13 cellular contexts compared by ENCODE assay signal in genomic region chr13:44920013-44920412, GRCh38.
DNase-seq lines count a peak whose midpoint lies in the region; ATAC-seq and TF ChIP-seq lines count a peak whose summit lies in the region.
"Had no signal": no experiment of that assay in that cellular context is flagged by ENCODE, and none has a peak within 500 bp of the region (broad histone marks: within the 10 kb centered on the region; RNA-seq: fewer than 3 reads in every experiment).

No MANE protein-coding gene starts in this region.

- no peak for TF ChIP-seq CTCF in 22Rv1 (IDR thresholded peaks at IDR 0.05)
- TF ChIP-seq CTCF in GM12865 (IDR thresholded peaks at IDR 0.05; ENCODE audit: insufficient read depth, low read depth, low read length, missing control alignments): no peak
- TF ChIP-seq CTCF in parathyroid adenoma (IDR thresholded peaks at IDR 0.05): no peak
- peak in 1 of 2 experiments; percentile 17; a peak in 1 of 4 replicates for TF ChIP-seq CTCF in GM23338 (conservative IDR thresholded peaks at IDR 0.05; ENCODE audit: low read depth in 2 of 2)

- no peaks in the 10 kb centered on the region for H3K9me3 ChIP-seq in parathyroid adenoma (ENCODE audit: control insufficient read depth, low read length)
- H3K9me3 ChIP-seq: BLaER1 treated with 17β-estradiol and CSF1 and Interleukin-3, amounts not matched to agents 10 nM and 100 nM had no signal

- no peak overlapping the region for H3K9ac ChIP-seq in parathyroid adenoma
- H3K9ac ChIP-seq: KMS-11 had no signal

- H3K4me2 ChIP-seq in parathyroid adenoma (ENCODE audit: low read length): no peak overlapping the region
- H3K4me2 ChIP-seq in GM23338: no peak overlapping the region

- H3K4me1 ChIP-seq in parathyroid adenoma (peaks cover 6% of the 10 kb centered on the region), GM23338 (ENCODE audit: insufficient read depth) (peaks cover 14% of the 10 kb centered on the region)

- H3F3A ChIP-seq in GM23338 (replicated peaks; ENCODE audit: low read depth): peaks cover 10% of the 10 kb centered on the region; the same call in 1 of the 2 replicates

- DNase-seq in GM12865 (ENCODE audit: low read depth) (peak; percentile 8), HT-29 (ENCODE audit: low spot score) (no peak), GM23338 (ENCODE audit: low spot score) (no peak), kidney glomerular epithelial cell (lab: John Stamatoyannopoulos, UW) (no peak)
- no peak for DNase-seq in central memory CD8-positive, alpha-beta T cell (ENCODE audit: low spot score in 2 of 2)
- DNase-seq: GF-D8, NCI-H2171 treated with DMSO at 0.1 percent for 48 hours had no signal

- H3K27ac Mint-ChIP-seq in central memory CD8-positive, alpha-beta T cell (ENCODE audit: low read depth): no peak overlapping the region
- no peak overlapping the region for H3K27ac Mint-ChIP-seq in GM23338

- H4K20me1 ChIP-seq in GM23338 (replicated peaks; ENCODE audit: insufficient read depth): no peaks in the 10 kb centered on the region
- H4K20me1 ChIP-seq: BLaER1 treated with 17β-estradiol and CSF1 and Interleukin-3, amounts not matched to agents 10 nM and 100 nM had no signal

- H3K27ac ChIP-seq in 22Rv1: peak overlapping the region; percentile 99
- peak overlapping the region; percentile 94 for H3K27ac ChIP-seq in parathyroid adenoma
- H3K27ac ChIP-seq in GM23338 (ENCODE audit: low read depth): no peak overlapping the region

- no peaks in the 10 kb centered on the region for H3K9me2 ChIP-seq in GM23338 (ENCODE audit: insufficient read depth)

- no peaks in the 10 kb centered on the region for H3K79me2 ChIP-seq in parathyroid adenoma
- H3K79me2 ChIP-seq in GM23338 (replicated peaks; ENCODE audit: insufficient read depth): no peaks in the 10 kb centered on the region

- H3K4me3 ChIP-seq in GM12865 (ENCODE audit: low read depth, low read length) (no peak overlapping the region), parathyroid adenoma (ENCODE audit: low read depth, low read length) (no peak overlapping the region), GM23338 (no peak overlapping the region)

- peak overlapping the region; percentile 18 for H3K4me3 Mint-ChIP-seq in central memory CD8-positive, alpha-beta T cell
- H3K4me3 Mint-ChIP-seq in GM23338: no peak overlapping the region; the same call in 2 of the 3 replicates
- H3K4me3 Mint-ChIP-seq: T-helper 2 cell treated with Interferon-gamma antibody and Interleukin-4, amounts not matched to agents 5 μg/mL and 100 μg/mL, for 36 hours had no signal

- H3K36me3 Mint-ChIP-seq in central memory CD8-positive, alpha-beta T cell (ENCODE audit: insufficient read depth): peaks cover 3% of the 10 kb centered on the region
- no peaks in the 10 kb centered on the region for H3K36me3 Mint-ChIP-seq in GM23338 (ENCODE audit: low read depth)

- H2AFZ ChIP-seq in parathyroid adenoma (no peak overlapping the region), GM23338 (no peak overlapping the region)

- H3K27me3 ChIP-seq in parathyroid adenoma (ENCODE audit: control insufficient read depth, insufficient read depth, low read length) (no peaks in the 10 kb centered on the region), GM23338 (ENCODE audit: insufficient read depth) (no peaks in the 10 kb centered on the region)
- H3K27me3 ChIP-seq: BLaER1 treated with 17β-estradiol and CSF1 and Interleukin-3, amounts not matched to agents 10 nM and 100 nM had no signal

- no peaks in the 10 kb centered on the region for H3K4me1 Mint-ChIP-seq in central memory CD8-positive, alpha-beta T cell
- H3K4me1 Mint-ChIP-seq in GM23338: peaks cover 8% of the 10 kb centered on the region

- H3K9me3 Mint-ChIP-seq in central memory CD8-positive, alpha-beta T cell: no peaks in the 10 kb centered on the region
- H3K9me3 Mint-ChIP-seq in GM23338: no peaks in the 10 kb centered on the region; the same call in 2 of the 3 replicates
- H3K9me3 Mint-ChIP-seq: T-helper 2 cell treated with Interferon-gamma antibody and Interleukin-4, amounts not matched to agents 5 μg/mL and 100 μg/mL, for 36 hours had no signal

- no peak for ATAC-seq in central memory CD8-positive, alpha-beta T cell (replicated peaks; ENCODE audit: extremely low read depth, poor library complexity, severe bottlenecking)
- ATAC-seq in GM23338: no peak
- no peak for ATAC-seq in HG03469 (IDR thresholded peaks at IDR 0.05; ENCODE audit: unreplicated experiment)

- H3K36me3 ChIP-seq in parathyroid adenoma (ENCODE audit: control insufficient read depth, insufficient read depth, low read length): no peaks in the 10 kb centered on the region
- H3K36me3 ChIP-seq in GM23338 (ENCODE audit: insufficient read depth): no peaks in the 10 kb centered on the region
- H3K36me3 ChIP-seq: BLaER1 treated with 17β-estradiol and CSF1 and Interleukin-3, amounts not matched to agents 10 nM and 100 nM had no signal

- H3K27me3 Mint-ChIP-seq in central memory CD8-positive, alpha-beta T cell: peaks cover 9% of the 10 kb centered on the region
- H3K27me3 Mint-ChIP-seq in GM23338 (ENCODE audit: insufficient read depth, low read depth, poor library complexity): peaks cover 5% of the 10 kb centered on the region

TF ChIP-seq in GM23338, 12 proteins besides CTCF, POLR2A, EP300 and RAD21 (continues in another document):
- no peak for TF ChIP-seq STAT1 (IDR thresholded peaks at IDR 0.05; ENCODE audit: unreplicated experiment)
- TF ChIP-seq ETS1 (IDR thresholded peaks at IDR 0.05): no peak
- no peak for TF ChIP-seq JUNB (IDR thresholded peaks at IDR 0.05; ENCODE audit: unreplicated experiment)
- TF ChIP-seq ZNF114 (CRISPR knock-in tag; IDR thresholded peaks at IDR 0.05): no peak
- TF ChIP-seq NANOG (IDR thresholded peaks at IDR 0.05; ENCODE audit: borderline replicate concordance): no peak
- no peak for TF ChIP-seq EZH2phosphoT487 (IDR thresholded peaks at IDR 0.05; ENCODE audit: unreplicated experiment)
- TF ChIP-seq, protein P1, sequence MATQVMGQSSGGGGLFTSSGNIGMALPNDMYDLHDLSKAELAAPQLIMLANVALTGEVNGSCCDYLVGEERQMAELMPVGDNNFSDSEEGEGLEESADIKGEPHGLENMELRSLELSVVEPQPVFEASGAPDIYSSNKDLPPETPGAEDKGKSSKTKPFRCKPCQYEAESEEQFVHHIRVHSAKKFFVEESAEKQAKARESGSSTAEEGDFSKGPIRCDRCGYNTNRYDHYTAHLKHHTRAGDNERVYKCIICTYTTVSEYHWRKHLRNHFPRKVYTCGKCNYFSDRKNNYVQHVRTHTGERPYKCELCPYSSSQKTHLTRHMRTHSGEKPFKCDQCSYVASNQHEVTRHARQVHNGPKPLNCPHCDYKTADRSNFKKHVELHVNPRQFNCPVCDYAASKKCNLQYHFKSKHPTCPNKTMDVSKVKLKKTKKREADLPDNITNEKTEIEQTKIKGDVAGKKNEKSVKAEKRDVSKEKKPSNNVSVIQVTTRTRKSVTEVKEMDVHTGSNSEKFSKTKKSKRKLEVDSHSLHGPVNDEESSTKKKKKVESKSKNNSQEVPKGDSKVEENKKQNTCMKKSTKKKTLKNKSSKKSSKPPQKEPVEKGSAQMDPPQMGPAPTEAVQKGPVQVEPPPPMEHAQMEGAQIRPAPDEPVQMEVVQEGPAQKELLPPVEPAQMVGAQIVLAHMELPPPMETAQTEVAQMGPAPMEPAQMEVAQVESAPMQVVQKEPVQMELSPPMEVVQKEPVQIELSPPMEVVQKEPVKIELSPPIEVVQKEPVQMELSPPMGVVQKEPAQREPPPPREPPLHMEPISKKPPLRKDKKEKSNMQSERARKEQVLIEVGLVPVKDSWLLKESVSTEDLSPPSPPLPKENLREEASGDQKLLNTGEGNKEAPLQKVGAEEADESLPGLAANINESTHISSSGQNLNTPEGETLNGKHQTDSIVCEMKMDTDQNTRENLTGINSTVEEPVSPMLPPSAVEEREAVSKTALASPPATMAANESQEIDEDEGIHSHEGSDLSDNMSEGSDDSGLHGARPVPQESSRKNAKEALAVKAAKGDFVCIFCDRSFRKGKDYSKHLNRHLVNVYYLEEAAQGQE (IDR thresholded peaks at IDR 0.05; ENCODE audit: unreplicated experiment): no peak
- no peak for TF ChIP-seq POLR2AphosphoS5 (IDR thresholded peaks at IDR 0.05; ENCODE audit: low read depth)
